In genomic region chr14:105020815-105021655, GRCh38 we compare ENCODE assay signal across 8 cellular contexts. TPM values are rescaled to one million over a fixed set of nuclear protein-coding genes. Genes with fewer than 3 reads are reported as not detected.
DNase-seq lines count a peak whose midpoint lies in the region; ATAC-seq, FAIRE-seq and TF ChIP-seq lines count a peak whose summit lies in the region.

CDCA4 (minus strand) TSS chr14:105021083; CDS start chr14:105011929, 9,154 bp downstream.

- H3K27ac ChIP-seq in H1 (ENCODE audit: low read depth, low read length): peak within 1 kb of the TSS; percentile 82; the same call in 1 of the 2 replicates

- peak; percentile 59 for ATAC-seq in GM21367 (IDR thresholded peaks at IDR 0.05; ENCODE audit: unreplicated experiment)

- H3K79me1 ChIP-seq in H1 (ENCODE audit: low read depth, low read length): peaks cover 12% of the 10 kb centered on the region

- peak within 1 kb of the TSS; percentile 79 for H3K4ac ChIP-seq in H1 (replicated peaks; ENCODE audit: insufficient read length, low read depth, low read length)

- TF ChIP-seq POLR2A in H1 (IDR thresholded peaks at IDR 0.05; ENCODE audit: control extremely low read depth in 1 of 2, low read depth in 2 of 2, low read length in 2 of 2): peak; percentile 64 to 87

- TF ChIP-seq EP300 in H1 (IDR thresholded peaks at IDR 0.05; ENCODE audit: borderline replicate concordance in 1 of 2, low read depth in 2 of 2, low read length in 2 of 2): no peak

- peak within 1 kb of the TSS; percentile 20 for H3K56ac ChIP-seq in H1 (replicated peaks; ENCODE audit: insufficient read length, low read depth, low read length)

- no peak within 1 kb of the TSS for H3K23ac ChIP-seq in H1 (ENCODE audit: insufficient read length)

- H3K4me2 ChIP-seq in H1 (ENCODE audit: insufficient read depth in 1 of 2, low read depth in 2 of 2, low read length in 2 of 2): peak within 1 kb of the TSS; percentile 89 to 94

- peak within 1 kb of the TSS; percentile 77 for H4K5ac ChIP-seq in H1 (ENCODE audit: insufficient read length, low read depth, low read length)

- H3K23me2 ChIP-seq in H1 (ENCODE audit: low read depth, low read length): peaks cover 18% of the 10 kb centered on the region

- FAIRE-seq in H1 (lab: Jason Lieb, UNC): no peak

- H2BK5ac ChIP-seq in H1 (ENCODE audit: low read depth, low read length): peak within 1 kb of the TSS; percentile 41; the same call in 1 of the 2 replicates

- H3K79me2 ChIP-seq in H1 (ENCODE audit: control insufficient read depth in 1 of 2, insufficient read depth in 2 of 2, low read length in 2 of 2): peaks cover 41 to 44% of the 10 kb centered on the region in 2 experiments

- H3K36me3 ChIP-seq in H1 (ENCODE audit: control insufficient read depth in 2 of 4, insufficient read depth in 4 of 4, low read length in 3 of 4): peaks cover 0 to 12% (median 0%) of the 10 kb centered on the region in 4 experiments; a peak in 1 of 8 replicates

- no peak within 1 kb of the TSS for H2BK120ac ChIP-seq in H1 (replicated peaks; ENCODE audit: low read depth, low read length)

- H2BK15ac ChIP-seq in H1 (ENCODE audit: low read length): 0 out of 2 replicates have a peak within 1 kb of the TSS, but pooled peaks have one; percentile 29

- 0% methylated on average over 27 of the region's 115 CpGs; no CpG with 5 or more reads in 1 of the 2 experiments for WGBS in H1 (ENCODE audit: extremely low coverage in 1 of 2, insufficient coverage in 1 of 2, insufficient read length in 1 of 2, insufficient replicate concordance in 2 of 2, low coverage in 1 of 2, low lambda C conversion rate in 2 of 2, missing lambda C conversion rate in 1 of 2), 2 experiments

- H4K91ac ChIP-seq in H1 (replicated peaks; ENCODE audit: insufficient read length, low read length): no peak within 1 kb of the TSS

- H3K14ac ChIP-seq in H1 (ENCODE audit: insufficient read length): no peak within 1 kb of the TSS

- no peak for TF ChIP-seq CTCF in H1 (IDR thresholded peaks at IDR 0.05; ENCODE audit: control extremely low read depth in 1 of 3, insufficient read depth in 1 of 3, low read depth in 1 of 3, low read length in 3 of 3)

- no peak within 1 kb of the TSS for H2BK20ac ChIP-seq in H1 (ENCODE audit: low read length)

- POLR2A ChIA-PET in H1 (lab: Charles Lee; ENCODE audit: partially characterized antibody): interaction anchor here (0.6 to 1.8 kb wide), 9 partner anchors 13 to 40 kb away, joined by 3 to 7 read pairs (median 4); no protein-coding TSS in a partner anchor

- H3K9me3 ChIP-seq in H1 (ENCODE audit: insufficient read depth in 2 of 2, low read depth in 1 of 2, low read length in 1 of 2): no peaks in the 10 kb centered on the region

- CTCF ChIA-PET in H1 (lab: Charles Lee; ENCODE audit: partially characterized antibody): interaction anchor here (0.6 to 1.8 kb wide), 7 partner anchors 21 to 198 kb away, joined by 3 to 8 read pairs (median 3); partner anchors contain the start of gene JAG2

- peaks cover 0 to 8% (median 7%) of the 10 kb centered on the region in 4 experiments; a peak in 5 of 7 replicates for H3K4me1 ChIP-seq in H1 (replicated peaks in 1 of 4; ENCODE audit: control insufficient read depth in 3 of 4, insufficient read depth in 4 of 4, low read length in 3 of 4)

- peak within 1 kb of the TSS; percentile 75 to 95 (median 81) for H3K9ac ChIP-seq in H1 (replicated peaks in 1 of 4; ENCODE audit: extremely low read depth in 1 of 4, low read depth in 3 of 4, low read length in 3 of 4)

- no peaks in the 10 kb centered on the region for H3K27me3 ChIP-seq in H1 (replicated peaks in 1 of 4; ENCODE audit: control insufficient read depth in 3 of 4, extremely low read depth in 1 of 4, insufficient read depth in 3 of 4, low read length in 3 of 4)

- H4K20me1 ChIP-seq in H1 (replicated peaks in 1 of 2; ENCODE audit: control insufficient read depth in 1 of 2, insufficient read depth in 2 of 2, low read length in 2 of 2): peaks cover 23 to 26% of the 10 kb centered on the region in 2 experiments

- peak within 1 kb of the TSS; percentile 78 to 98 (median 86) for H3K4me3 ChIP-seq in H1 (ENCODE audit: extremely low read depth in 1 of 4, insufficient read depth in 2 of 4, low read depth in 3 of 4, low read length in 4 of 4)

- H3K18ac ChIP-seq in H1 (ENCODE audit: extremely low read depth, low read length): peak within 1 kb of the TSS; percentile 71

- peak within 1 kb of the TSS; percentile 92 for H4K8ac ChIP-seq in H1 (ENCODE audit: extremely low read depth, insufficient read depth, low read length)

- no peak for TF ChIP-seq RAD21 in H1 (IDR thresholded peaks at IDR 0.05 in 1 of 2, conservative IDR thresholded peaks at IDR 0.05 in 1 of 2; ENCODE audit: low read depth in 2 of 2, low read length in 2 of 2)

- H2AFZ ChIP-seq in H1 (ENCODE audit: low read length): peak within 1 kb of the TSS; percentile 84

- no peak within 1 kb of the TSS for H2BK12ac ChIP-seq in H1 (ENCODE audit: low read depth, low read length)

- H2AK5ac ChIP-seq in H1 (ENCODE audit: low read depth, low read length): no peak within 1 kb of the TSS; the same call in 1 of the 2 replicates

- DNase-seq in COLO829 (ENCODE audit: low spot score) (peak; percentile 94), HT1080 (ENCODE audit: low read depth) (peak; percentile 93), NOMO-1 treated with dmso at 0.1 percent for 144 hours (lab: John Stamatoyannopoulos, UW; ENCODE audit: unreplicated experiment) (peak; percentile 97), H1 (ENCODE audit: low read depth in 1 of 2, low spot score in 2 of 2) (peak; percentile 74 to 97), mesenteric fat pad (ENCODE audit: low spot score) (peak; percentile 99)
- peak; percentile 96 to 97 (median 96) for DNase-seq in activated CD8-positive, alpha-beta memory T cell treated with anti-CD3 and anti-CD28 coated beads for 48 hours (ENCODE audit: low read depth in 2 of 3, low spot score in 2 of 3)
- peak; percentile 97 for DNase-seq in stimulated activated CD8-positive, alpha-beta memory T cell treated with anti-CD3 and anti-CD28 coated beads, Interleukin-15, amount 100 ng/mL, for 24 hours (ENCODE audit: low read depth)

TF ChIP-seq in H1, 55 proteins besides CTCF, POLR2A, EP300 and RAD21 (continues in another document):
- TF ChIP-seq GTF2F1 (IDR thresholded peaks at IDR 0.05; ENCODE audit: borderline replicate concordance, low read depth, low read length): no peak

RNA-seq across cellular contexts. Expression of gene CDCA4, which starts in this region (rescaled TPM):
- total RNA-seq in HT1080 (2014; rRNA removed; shearing (Covaris generic)): 70.9 and 87.9 TPM in 2 replicates
- 77.8 and 87.3 TPM in 2 replicates for polyA plus RNA-seq in HT1080 (2015; cell fraction: cytosol; rRNA removed)
- polyA plus RNA-seq in HT1080 (2015; cell fraction: nucleus; rRNA removed): 53.0 and 55.8 TPM in 2 replicates
- total RNA-seq in H1 (2021; fragmentation: NEBNext Ultra II Directional; extraction: Animal tissue kit (Norgen Biotek cat#: 25700)): 48.6 and 49.9 TPM in 2 replicates
- 62.4 and 80.6 TPM in 2 replicates for polyA plus RNA-seq in H1 (2011; rRNA removed)
- 50.8 TPM for polyA plus RNA-seq in H1 (2011; cell fraction: cytosol; rRNA removed)
- 39.8 TPM for polyA plus RNA-seq in H1 (2011; cell fraction: nucleus; rRNA removed)
- polyA plus RNA-seq in H1 (2012, experiment 1 of 2): 37.3 to 58.6 TPM (median 48.3 TPM) in 4 replicates
- polyA plus RNA-seq in H1 (2012, experiment 2 of 2): 47.6 TPM
- polyA plus RNA-seq in H1 (2013, experiment 1 of 2): 33.4 TPM
- polyA plus RNA-seq in H1 (2013, experiment 2 of 2): 33.4 TPM
- polyA minus RNA-seq in H1 (2011; rRNA and poly(A)+ RNA removed): 29.7 and 32.5 TPM in 2 replicates
- polyA minus RNA-seq in H1 (2011; cell fraction: cytosol; rRNA and poly(A)+ RNA removed): 32.9 TPM
- 18.1 TPM for polyA minus RNA-seq in H1 (2011; cell fraction: nucleus; rRNA and poly(A)+ RNA removed)
- total RNA-seq in mesenteric fat pad: 3.4 TPM

Comparison
In these comparisons a context has a peak if more than half of its experiments do, and no peak if none do; other contexts are left out.
1. Peak in every context shown above with its lines: DNase-seq, ATAC-seq, H3K4me3 ChIP-seq and H3K27ac ChIP-seq.
2. RNA of gene CDCA4 (total RNA-seq): 70.9 to 87.9 TPM in HT1080 and 48.6 to 49.9 TPM in H1; 3.4 TPM in mesenteric fat pad (single experiment); every median in the first group is over 10 times any median in the second.